Comparison of ENCODE assay signal across 10 cellular contexts in genomic region chr12:51389302-51389999, GRCh38. TPM values are rescaled to one million over a fixed set of nuclear protein-coding genes. Genes with fewer than 3 reads are reported as not detected.
A peak's percentile ranks its signal among the peaks of the same experiment; 100 is the strongest.
DNase-seq lines count a peak whose midpoint lies in the region; ATAC-seq and TF ChIP-seq lines count a peak whose summit lies in the region.
"Had no signal": no experiment of that assay in that cellular context is flagged by ENCODE, and none has a peak within 500 bp of the region (broad histone marks: within the 10 kb centered on the region; RNA-seq: fewer than 3 reads in every experiment).

No MANE protein-coding gene starts in this region.

- peak overlapping the region; percentile 47; the same call in 1 of the 2 replicates for H3K27ac ChIP-seq in RWPE1
- H3K27ac ChIP-seq in smooth muscle cell (ENCODE audit: low read depth): peak overlapping the region; percentile 55

- ATAC-seq in effector memory CD8-positive, alpha-beta T cell (replicated peaks): peak; percentile 4
- ATAC-seq in GM21528 (IDR thresholded peaks at IDR 0.05; ENCODE audit: low FRiP score, unreplicated experiment) (no peak), GM21423 (IDR thresholded peaks at IDR 0.05; ENCODE audit: unreplicated experiment) (no peak), HG03045 (IDR thresholded peaks at IDR 0.05; ENCODE audit: unreplicated experiment) (no peak)

- H3K79me2 ChIP-seq in smooth muscle cell (ENCODE audit: low read depth): no peaks in the 10 kb centered on the region

- no peaks in the 10 kb centered on the region for H3K4me1 ChIP-seq in smooth muscle cell (ENCODE audit: low read depth)

- peak overlapping the region in 1 of 2 donors; percentile 100 for H3K4me3 Mint-ChIP-seq in effector memory CD8-positive, alpha-beta T cell

- H4K20me1 ChIP-seq in smooth muscle cell (ENCODE audit: low read depth): no peaks in the 10 kb centered on the region

- DNase-seq in NCI-H748 (lab: John Stamatoyannopoulos, UW; ENCODE audit: unreplicated experiment) (peak; percentile 11), NCI-H748 treated with DMSO at 0.1 percent for 48 hours (lab: John Stamatoyannopoulos, UW) (no peak), RWPE1 (ENCODE audit: low spot score) (no peak), smooth muscle cell (lab: John Stamatoyannopoulos, UW; ENCODE audit: unreplicated experiment) (no peak)
- no peak for DNase-seq in effector memory CD8-positive, alpha-beta T cell
- DNase-seq: T1000 had no signal

- H3F3A ChIP-seq in smooth muscle cell (ENCODE audit: low read depth): peaks cover 7% of the 10 kb centered on the region

- CTCF ChIA-PET in RWPE1 (lab: Yijun Ruan, JAX): interaction anchor here (0.6 kb wide), 1 partner anchor 170 kb away, joined by 3 read pairs; no protein-coding TSS in a partner anchor

- H3K27ac Mint-ChIP-seq in effector memory CD8-positive, alpha-beta T cell: peak overlapping the region; percentile 93 to 97

- POLR2A ChIA-PET in RWPE1 (lab: Yijun Ruan, JAX; ENCODE audit: low non-redundant PET): no interaction called here

- no peak overlapping the region for H2AFZ ChIP-seq in smooth muscle cell (ENCODE audit: low read depth)

- no peaks in the 10 kb centered on the region for H3K36me3 ChIP-seq in smooth muscle cell (ENCODE audit: low read depth)

- no peak overlapping the region for H3K9ac ChIP-seq in smooth muscle cell (ENCODE audit: low read depth)

- H3K27me3 Mint-ChIP-seq in effector memory CD8-positive, alpha-beta T cell: no peaks in the 10 kb centered on the region

- no peak for TF ChIP-seq CTCF in RWPE1 (conservative IDR thresholded peaks at IDR 0.05; ENCODE audit: low read depth)
- TF ChIP-seq CTCF in smooth muscle cell (IDR thresholded peaks at IDR 0.05; ENCODE audit: borderline replicate concordance, insufficient read depth, poor library complexity, severe bottlenecking): no peak

- no peaks in the 10 kb centered on the region for H3K36me3 Mint-ChIP-seq in effector memory CD8-positive, alpha-beta T cell (ENCODE audit: insufficient read depth)

- H3K4me3 ChIP-seq in smooth muscle cell: no peak overlapping the region

- no peaks in the 10 kb centered on the region for H3K9me3 Mint-ChIP-seq in effector memory CD8-positive, alpha-beta T cell

- no peak overlapping the region for H3K4me2 ChIP-seq in smooth muscle cell

- no peaks in the 10 kb centered on the region for H3K9me3 ChIP-seq in smooth muscle cell (replicated peaks; ENCODE audit: low read depth)

- WGBS in smooth muscle cell (ENCODE audit: low lambda C conversion rate): 36% methylated on average over 2 of the region's 2 CpGs

- peaks cover 53 to 58% of the 10 kb centered on the region in 2 donors for H3K4me1 Mint-ChIP-seq in effector memory CD8-positive, alpha-beta T cell (ENCODE audit: low read depth in 2 of 2)

- H3K27me3 ChIP-seq in smooth muscle cell (ENCODE audit: low read depth): no peaks in the 10 kb centered on the region

RNA-seq across cellular contexts. Expression of gene GALNT6, which starts 1.8 kb away (rescaled TPM):
- 38.5 and 55.6 TPM in 2 replicates for total RNA-seq in smooth muscle cell
- 7.8 and 31.2 TPM in 2 replicates for polyA plus RNA-seq in smooth muscle cell

RNA-seq across cellular contexts. Expression of gene SLC4A8, which starts 35.2 kb away (rescaled TPM):
- 2.2 and 5.2 TPM in 2 replicates for total RNA-seq in smooth muscle cell
- 1.00 and 1.3 TPM in 2 replicates for polyA plus RNA-seq in smooth muscle cell

RNA-seq across cellular contexts. Expression of gene CELA1, which starts 43.0 kb away (rescaled TPM):
- not detected in 2 replicates for total RNA-seq in smooth muscle cell
- not detected in 2 replicates for polyA plus RNA-seq in smooth muscle cell
- total RNA-seq: dermis microvascular lymphatic vessel endothelial cell had no signal
